8 cellular contexts compared by ENCODE assay signal in genomic region chr3:67685499-67685898, GRCh38. TPM values are rescaled to one million over a fixed set of nuclear protein-coding genes. Genes with fewer than 3 reads are reported as not detected.
DNase-seq lines count a peak whose midpoint lies in the region; ATAC-seq and TF ChIP-seq lines count a peak whose summit lies in the region.

No MANE protein-coding gene starts in this region.

- no peaks in the 10 kb centered on the region for H3K9me3 Mint-ChIP-seq in HFFc6
- H3K9me3 Mint-ChIP-seq in naive thymus-derived CD4-positive, alpha-beta T cell, result peaks cover 0 to 11% (median 0%) of the 10 kb centered on the region in 11 donors

- peak overlapping the region; percentile 59 for H3K4me3 ChIP-seq in Karpas-422 (ENCODE audit: low read length)
- peak overlapping the region; percentile 15 for H3K4me3 ChIP-seq in naive thymus-derived CD4-positive, alpha-beta T cell (ENCODE audit: low read length)

- peaks cover 13% of the 10 kb centered on the region; the same call in 1 of the 2 replicates for H3K4me1 Mint-ChIP-seq in HFFc6 (ENCODE audit: low read depth)
- H3K4me1 Mint-ChIP-seq in naive thymus-derived CD4-positive, alpha-beta T cell, result peaks cover 21 to 53% (median 32%) of the 10 kb centered on the region in 7 donors

- intact Hi-C loops in naive thymus-derived CD4-positive, alpha-beta T cell (cut with micrococcal nuclease), result loop anchor here (1.0 to 2.0 kb wide), 3 partner anchors 9 to 53 kb away; no protein-coding TSS in a partner anchor

- H3K79me2 ChIP-seq in Karpas-422 (ENCODE audit: low read length), result no peaks in the 10 kb centered on the region

- no peak for TF ChIP-seq CTCF in HFFc6 (IDR thresholded peaks at IDR 0.05)

- POLR2A ChIA-PET in naive thymus-derived CD4-positive, alpha-beta T cell (lab: Charles Lee), result interaction anchor here (0.8 to 2.2 kb wide), 4 partner anchors 15 to 32 kb away, joined by 3 to 6 read pairs (median 4); no protein-coding TSS in a partner anchor

- peak overlapping the region; percentile 52 for H3K9ac ChIP-seq in Karpas-422 (ENCODE audit: low read length)

- peaks cover under 1% of the 10 kb centered on the region; the same call in 1 of the 2 replicates for H3K36me3 Mint-ChIP-seq in HFFc6 (ENCODE audit: low read depth)
- H3K36me3 Mint-ChIP-seq in naive thymus-derived CD4-positive, alpha-beta T cell, result peaks cover 10 to 22% (median 11%) of the 10 kb centered on the region in 5 donors

- no peaks in the 10 kb centered on the region for H4K20me1 ChIP-seq in Karpas-422 (ENCODE audit: insufficient read depth, low read depth, low read length)

- H3K36me3 ChIP-seq in Karpas-422 (ENCODE audit: insufficient read depth, low read length), result no peaks in the 10 kb centered on the region
- H3K36me3 ChIP-seq in naive thymus-derived CD4-positive, alpha-beta T cell (ENCODE audit: control insufficient read depth in 2 of 3, insufficient read depth in 3 of 3, low read length in 3 of 3), result no peaks in the 10 kb centered on the region

- peaks cover 26% of the 10 kb centered on the region for H3K4me1 ChIP-seq in Karpas-422 (ENCODE audit: low read length)
- H3K4me1 ChIP-seq in naive thymus-derived CD4-positive, alpha-beta T cell (ENCODE audit: control insufficient read depth in 2 of 2, insufficient read depth in 2 of 2, low read length in 2 of 2), result peaks cover 8 to 21% of the 10 kb centered on the region in 2 donors

- H3K4me3 Mint-ChIP-seq in HFFc6, result peak overlapping the region; percentile 27; the same call in 1 of the 2 replicates
- H3K4me3 Mint-ChIP-seq in naive thymus-derived CD4-positive, alpha-beta T cell, result peak overlapping the region; percentile 60 to 82 (median 72)

- H3K27ac ChIP-seq in Karpas-422 (ENCODE audit: low read length), result peak overlapping the region; percentile 87
- peak overlapping the region; percentile 54 for H3K27ac ChIP-seq in naive thymus-derived CD4-positive, alpha-beta T cell (ENCODE audit: low read depth, low read length)

- peak overlapping the region; percentile 77 for H3K4me2 ChIP-seq in Karpas-422 (ENCODE audit: low read depth, low read length, poor library complexity, severe bottlenecking)

- CTCF ChIA-PET in naive thymus-derived CD4-positive, alpha-beta T cell (lab: Charles Lee), result no interaction called here

- no peaks in the 10 kb centered on the region for H3K9me2 ChIP-seq in Karpas-422 (replicated peaks; ENCODE audit: insufficient read depth, low read length)

- peak overlapping the region; percentile 90 for H2AFZ ChIP-seq in Karpas-422 (ENCODE audit: low read length)

- ATAC-seq in GM18907 (IDR thresholded peaks at IDR 0.05; ENCODE audit: unreplicated experiment), result peak; percentile 99
- peak; percentile 67 for ATAC-seq in naive thymus-derived CD4-positive, alpha-beta T cell

- no peaks in the 10 kb centered on the region for H3K27me3 Mint-ChIP-seq in HFFc6 (ENCODE audit: insufficient read depth)
- H3K27me3 Mint-ChIP-seq in naive thymus-derived CD4-positive, alpha-beta T cell, result no peaks in the 10 kb centered on the region

- no peaks in the 10 kb centered on the region for H3K27me3 ChIP-seq in Karpas-422 (ENCODE audit: low read length)
- no peaks in the 10 kb centered on the region for H3K27me3 ChIP-seq in naive thymus-derived CD4-positive, alpha-beta T cell (ENCODE audit: control insufficient read depth in 2 of 2, insufficient read depth in 2 of 2, low read length in 2 of 2)

- H3K27ac Mint-ChIP-seq in HFFc6, result no peak overlapping the region; the same call in 1 of the 2 replicates
- peak overlapping the region; percentile 76 to 96 (median 87) for H3K27ac Mint-ChIP-seq in naive thymus-derived CD4-positive, alpha-beta T cell

- no peaks in the 10 kb centered on the region for H3K9me3 ChIP-seq in Karpas-422 (ENCODE audit: low read length)
- no peaks in the 10 kb centered on the region for H3K9me3 ChIP-seq in naive thymus-derived CD4-positive, alpha-beta T cell (ENCODE audit: control insufficient read depth in 2 of 3, low read length in 3 of 3)

- DNase-seq in HFFc6 (no peak), Karpas-422 (peak; percentile 86), NCI-H1105 (lab: John Stamatoyannopoulos, UW) (no peak), NCI-H2171 treated with DMSO at 0.1 percent for 48 hours (lab: John Stamatoyannopoulos, UW) (no peak), HPDE6-E6E7 (ENCODE audit: extremely low spot score) (no peak), NCI-H1417 (lab: John Stamatoyannopoulos, UW) (no peak)
- peak in 5 of 9 donors; percentile 15 to 34 (median 29) for DNase-seq in naive thymus-derived CD4-positive, alpha-beta T cell

RNA-seq across cellular contexts. Expression of gene SUCLG2, which starts 31.1 kb away (rescaled TPM):
- total RNA-seq in HFFc6 (2021; fragmentation: NEBNext Ultra II Directional; extraction: Animal tissue kit (Norgen Biotek cat#: 25700)), result 10 to 100 TPM; 50.2 to 81.4 (median 75.2) TPM
- total RNA-seq in Karpas-422 (2014; rRNA removed; shearing (Covaris generic); ENCODE audit: low replicate concordance), result 49.0 and 53.6 TPM in 2 replicates
- 10 to 100 TPM; 49.7 to 75.9 (median 61.4) TPM for total RNA-seq in naive thymus-derived CD4-positive, alpha-beta T cell
- polyA plus RNA-seq in naive thymus-derived CD4-positive, alpha-beta T cell, result 10 to 100 TPM; 88.5 to 97.9 TPM

Comparison
In these comparisons a context has a peak if more than half of its experiments do, and no peak if none do; other contexts are left out.
1. DNase-seq: peak in Karpas-422 (single experiment) and naive thymus-derived CD4-positive, alpha-beta T cell (5 of 9); none in HFFc6 (single experiment), NCI-H1105 (single experiment), NCI-H2171 treated with DMSO at 0.1 percent for 48 hours (single experiment), HPDE6-E6E7 (single experiment) and NCI-H1417 (0 of 3).